ENCODE assay signal across 8 cellular contexts in genomic region chr1:201361652-201362504, GRCh38. TPM values are rescaled to one million over a fixed set of nuclear protein-coding genes. Genes with fewer than 3 reads are reported as not detected.
DNase-seq lines count a peak whose midpoint lies in the region; ATAC-seq and TF ChIP-seq lines count a peak whose summit lies in the region.

No MANE protein-coding gene starts in this region.

- no peak overlapping the region; a peak in 1 of 22 replicates for H3K27ac ChIP-seq in BLaER1 treated with 17β-estradiol and CSF1 and Interleukin-3, amounts not matched to agents 10 nM and 100 nM
- H3K27ac ChIP-seq in mammary epithelial cell (ENCODE audit: insufficient read depth, low read depth, low read length) (no peak overlapping the region), tibial nerve (no peak overlapping the region)

- no peak overlapping the region for H2AFZ ChIP-seq in mammary epithelial cell (ENCODE audit: low read depth, low read length)

- H3K27me3 ChIP-seq in BLaER1 treated with 17β-estradiol and CSF1 and Interleukin-3, amounts not matched to agents 10 nM and 100 nM = no peaks in the 10 kb centered on the region
- H3K27me3 ChIP-seq in mammary epithelial cell (ENCODE audit: insufficient read depth, low read length) = no peaks in the 10 kb centered on the region
- no peaks in the 10 kb centered on the region for H3K27me3 ChIP-seq in tibial nerve

- CTCF ChIA-PET in mammary epithelial cell (lab: Charles Lee; ENCODE audit: low non-redundant PET) = interaction anchor here (0.5 to 0.9 kb wide), 3 partner anchors 102 to 279 kb away, joined by 3 to 5 read pairs (median 3); no protein-coding TSS in a partner anchor

- no peaks in the 10 kb centered on the region; a peak in 1 of 22 replicates for H3K9me3 ChIP-seq in BLaER1 treated with 17β-estradiol and CSF1 and Interleukin-3, amounts not matched to agents 10 nM and 100 nM (replicated peaks in 1 of 11)
- no peaks in the 10 kb centered on the region for H3K9me3 ChIP-seq in mammary epithelial cell (replicated peaks; ENCODE audit: insufficient read depth, low read length)
- H3K9me3 ChIP-seq in tibial nerve = no peaks in the 10 kb centered on the region

- no peak overlapping the region for H3K4me3 ChIP-seq in BLaER1 treated with 17β-estradiol and CSF1 and Interleukin-3, amounts not matched to agents 10 nM and 100 nM
- H3K4me3 ChIP-seq in mammary epithelial cell (replicated peaks in 1 of 3; ENCODE audit: insufficient read depth in 1 of 3, low read depth in 2 of 3, low read length in 3 of 3) = no peak overlapping the region
- H3K4me3 ChIP-seq in tibial nerve = no peak overlapping the region

- no TSS peak for BruUV-seq in mammary epithelial cell (replicated peaks; lab: Mats Ljungman, UMichigan)

- TF ChIP-seq POLR2A in tibial nerve (IDR thresholded peaks at IDR 0.05) = no peak

- H3K4me1 ChIP-seq in BLaER1 treated with 17β-estradiol and CSF1 and Interleukin-3, amounts not matched to agents 10 nM and 100 nM = peaks cover 0 to 68% (median 54%) of the 10 kb centered on the region in 10 experiments; a peak in 16 of 20 replicates
- H3K4me1 ChIP-seq in mammary epithelial cell (ENCODE audit: insufficient read depth, low read length) = peaks cover 11% of the 10 kb centered on the region
- no peaks in the 10 kb centered on the region for H3K4me1 ChIP-seq in tibial nerve

- peak overlapping the region in 3 of 11 experiments; percentile 10 to 45 (median 40); a peak in 2 of 22 replicates for H3K9ac ChIP-seq in BLaER1 treated with 17β-estradiol and CSF1 and Interleukin-3, amounts not matched to agents 10 nM and 100 nM
- no peak overlapping the region for H3K9ac ChIP-seq in mammary epithelial cell (ENCODE audit: insufficient read depth, low read length)

- DNase-seq in GM19238 (ENCODE audit: insufficient read length, low spot score) (peak; percentile 73), NCI-H774 (lab: John Stamatoyannopoulos, UW) (peak; percentile 10), mammary epithelial cell (peak; percentile 29), kidney glomerular epithelial cell (lab: John Stamatoyannopoulos, UW) (peak; percentile 31), tibial nerve (ENCODE audit: low spot score in 2 of 2) (no peak), OCI-M2 (lab: John Stamatoyannopoulos, UW; ENCODE audit: unreplicated experiment) (no peak)

- H4K20me1 ChIP-seq in BLaER1 treated with 17β-estradiol and CSF1 and Interleukin-3, amounts not matched to agents 10 nM and 100 nM = 0 out of 22 replicates have a peak, but pooled peaks cover 0 to 8% (median 0%) of the 10 kb centered on the region in 11 experiments
- no peaks in the 10 kb centered on the region for H4K20me1 ChIP-seq in mammary epithelial cell (ENCODE audit: insufficient read depth, low read length)

- H3K4me2 ChIP-seq in BLaER1 treated with 17β-estradiol and CSF1 and Interleukin-3, amounts not matched to agents 10 nM and 100 nM = peak overlapping the region in 9 of 11 experiments; percentile 12 to 74 (median 55); a peak in 14 of 22 replicates
- no peak overlapping the region for H3K4me2 ChIP-seq in mammary epithelial cell (ENCODE audit: insufficient read depth, low read depth, low read length)

- H3K79me2 ChIP-seq in mammary epithelial cell (ENCODE audit: insufficient read depth, low read length) = no peaks in the 10 kb centered on the region

- intact Hi-C loops in mammary epithelial cell (cut with micrococcal nuclease) = loop anchor here (1.0 to 10.0 kb wide), 5 partner anchors 14 to 387 kb away; no protein-coding TSS in a partner anchor

- in situ Hi-C loops in mammary epithelial cell (cut with MboI; ENCODE audit: low sequenced_read_pairs in 2 of 2) = loop anchor here in 1 of 2 donors (10.0 kb wide), 1 partner anchor 97 kb away; no protein-coding TSS in a partner anchor

- no peak for TF ChIP-seq EP300 in tibial nerve (IDR thresholded peaks at IDR 0.05)

- no peak for ATAC-seq in HG03045 (IDR thresholded peaks at IDR 0.05; ENCODE audit: unreplicated experiment)

- TF ChIP-seq CTCF in mammary epithelial cell (conservative IDR thresholded peaks at IDR 0.05 in 1 of 2, IDR thresholded peaks at IDR 0.05 in 1 of 2; ENCODE audit: extremely low read depth in 1 of 2, insufficient read depth in 1 of 2, low read depth in 1 of 2, low read length in 2 of 2) (peak; percentile 86 to 93), tibial nerve (IDR thresholded peaks at IDR 0.05) (peak; percentile 44 to 80 (median 65))

- dilution Hi-C loops in mammary epithelial cell (cut with HindIII; ENCODE audit: low sequenced_read_pairs) = no loop called here

- WGBS in mammary epithelial cell (ENCODE audit: low coverage, missing lambda C conversion rate) = 43% methylated on average over 6 of the region's 10 CpGs
- 52 to 55% methylated on average over 9 to 10 of the region's 10 CpGs for WGBS in tibial nerve, 2 donors

- H3K36me3 ChIP-seq in BLaER1 treated with 17β-estradiol and CSF1 and Interleukin-3, amounts not matched to agents 10 nM and 100 nM = no peaks in the 10 kb centered on the region
- H3K36me3 ChIP-seq in mammary epithelial cell (ENCODE audit: insufficient read depth, low read length) = no peaks in the 10 kb centered on the region
- H3K36me3 ChIP-seq in tibial nerve = no peaks in the 10 kb centered on the region

RNA-seq across cellular contexts. Expression of gene TNNT2, which starts 15.6 kb away (rescaled TPM):
- 1 to 10 TPM in 1 of 2 donors, under 1 TPM in 1; 0.83 to 1.3 TPM for total RNA-seq in mammary epithelial cell
- 0.19 TPM for polyA plus RNA-seq in mammary epithelial cell
- polyA minus RNA-seq in mammary epithelial cell = not detected
- total RNA-seq in tibial nerve = 100 to 1,000 TPM in 1 of 4 donors, 10 to 100 TPM in 1, 1 to 10 TPM in 2; 6.6 to 128 (median 45.7) TPM

RNA-seq across cellular contexts. Expression of gene LAD1, which starts 37.2 kb away (rescaled TPM):
- total RNA-seq in mammary epithelial cell (100 to 1,000 TPM; 101 to 212 TPM), tibial nerve (not detected)
- polyA plus RNA-seq in mammary epithelial cell = 71.7 TPM
- polyA minus RNA-seq in mammary epithelial cell = 91.3 TPM

RNA-seq across cellular contexts. Expression of gene TNNI1, which starts 59.7 kb away (rescaled TPM):
- total RNA-seq in mammary epithelial cell (not detected), tibial nerve (1 to 10 TPM in 1 of 4 donors, under 1 TPM in 1, not detected in 2; under 0.01 to 3.5 TPM)
- polyA plus RNA-seq in mammary epithelial cell = 0.07 TPM
- not detected for polyA minus RNA-seq in mammary epithelial cell

Comparison
In these comparisons a context has a peak if more than half of its experiments do, and no peak if none do; other contexts are left out.
1. DNase-seq: peak in GM19238 (single experiment), NCI-H774 (single experiment), mammary epithelial cell (single experiment) and kidney glomerular epithelial cell (single experiment); none in tibial nerve (0 of 2) and OCI-M2 (single experiment).
2. RNA of gene LAD1, which starts 37.2 kb away (total RNA-seq): 101 to 212 TPM in mammary epithelial cell; not detected in tibial nerve; every median in the first group is over 100 times any median in the second.